ENCODE assay signal across 1 cellular context in the genomic region with DNA sequence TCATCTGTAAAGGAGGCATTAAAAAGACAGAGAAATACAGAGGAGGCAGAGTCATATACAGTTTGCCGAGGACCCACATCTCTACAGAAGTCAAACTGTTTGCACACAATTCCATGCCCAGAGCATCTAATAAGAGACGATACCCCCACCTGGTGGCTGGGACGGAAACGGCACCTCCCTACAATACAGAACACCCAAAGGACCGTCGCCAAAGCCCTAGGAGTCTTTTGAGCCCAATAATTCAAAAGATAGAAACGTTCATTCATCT.
TF ChIP-seq lines count a peak whose summit lies in the region.

No MANE protein-coding gene starts in this region.

TF ChIP-seq in H1, 55 proteins besides CTCF, POLR2A, EP300 and RAD21:
- TF ChIP-seq PHF8 (conservative IDR thresholded peaks at IDR 0.05; ENCODE audit: low read depth, low read length) (no peak), JUND (IDR thresholded peaks at IDR 0.05; ENCODE audit: low read length) (no peak), GTF2F1 (IDR thresholded peaks at IDR 0.05; ENCODE audit: borderline replicate concordance, low read depth, low read length) (0 out of 2 replicates have a peak, but pooled peaks have one; percentile 18), KDM5A (IDR thresholded peaks at IDR 0.05; ENCODE audit: low read length) (peak; percentile 55), RNF2 (IDR thresholded peaks at IDR 0.05; ENCODE audit: borderline replicate concordance, low read depth, low read length, missing control alignments, poor library complexity, severe bottlenecking) (no peak), CHD1 (IDR thresholded peaks at IDR 0.05; ENCODE audit: low read depth, low read length) (no peak), SRF (IDR thresholded peaks at IDR 0.05; ENCODE audit: low read depth, low read length) (no peak), SIN3A (conservative IDR thresholded peaks at IDR 0.05 in 1 of 2, IDR thresholded peaks at IDR 0.05 in 1 of 2; ENCODE audit: low read depth in 1 of 2, low read length in 2 of 2) (peak; percentile 36 to 52; a peak in 1 of 4 replicates), RXRA (IDR thresholded peaks at IDR 0.05; ENCODE audit: insufficient read depth, low read depth, low read length) (no peak)
- TF ChIP-seq, protein P1, sequence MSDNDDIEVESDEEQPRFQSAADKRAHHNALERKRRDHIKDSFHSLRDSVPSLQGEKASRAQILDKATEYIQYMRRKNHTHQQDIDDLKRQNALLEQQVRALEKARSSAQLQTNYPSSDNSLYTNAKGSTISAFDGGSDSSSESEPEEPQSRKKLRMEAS (IDR thresholded peaks at IDR 0.05): no peak
